ENCODE assay signal across 10 cellular contexts in the genomic region with DNA sequence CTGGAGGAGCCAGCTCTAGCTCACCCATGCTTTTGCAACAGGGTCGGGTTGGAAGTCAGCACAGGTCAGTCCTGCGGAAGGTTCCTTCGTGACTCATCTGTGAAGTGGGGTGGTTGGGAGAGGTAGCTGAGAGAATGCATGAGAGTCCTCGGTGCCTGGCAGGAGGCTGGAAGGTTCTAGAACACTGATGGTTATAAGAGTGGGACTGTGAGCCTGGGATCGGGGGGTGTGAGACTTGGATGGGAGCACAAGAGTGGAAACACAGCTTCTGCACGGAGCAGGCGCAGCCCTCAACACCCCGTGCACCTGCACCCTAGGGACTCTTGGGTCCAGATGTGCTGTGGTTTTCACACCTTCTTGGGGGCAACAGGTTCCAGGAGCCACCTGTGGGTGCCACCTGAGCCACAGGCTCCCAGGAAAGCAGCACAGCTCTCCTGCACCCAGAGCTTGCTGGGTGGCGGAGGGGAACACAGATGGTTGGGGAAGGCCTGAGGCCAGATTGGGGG. TPM values are rescaled to one million over a fixed set of nuclear protein-coding genes. Genes with fewer than 3 reads are reported as not detected.
DNase-seq lines count a peak whose midpoint lies in the region; ATAC-seq, FAIRE-seq and TF ChIP-seq lines count a peak whose summit lies in the region.
"Had no signal": no experiment of that assay in that cellular context is flagged by ENCODE, and none has a peak within 500 bp of the region (broad histone marks: within the 10 kb centered on the region; RNA-seq: fewer than 3 reads in every experiment).

No MANE protein-coding gene starts in this region.

- H3K79me2 ChIP-seq in DOHH2 (ENCODE audit: control insufficient read depth, low read length), result no peaks in the 10 kb centered on the region
- H3K79me2 ChIP-seq in Loucy (ENCODE audit: insufficient read depth, low read length), result no peaks in the 10 kb centered on the region
- H3K79me2 ChIP-seq in endothelial cell of umbilical vein (ENCODE audit: control insufficient read depth, insufficient read depth, low read length), result no peaks in the 10 kb centered on the region
- no peaks in the 10 kb centered on the region for H3K79me2 ChIP-seq in trophoblast cell (ENCODE audit: control insufficient read depth, insufficient read depth, low read length, poor library complexity)

- no peak overlapping the region for H2AK5ac ChIP-seq in trophoblast cell (ENCODE audit: low read length)

- no peak overlapping the region for H2AFZ ChIP-seq in Loucy (ENCODE audit: low read length)
- peak overlapping the region; percentile 12 for H2AFZ ChIP-seq in endothelial cell of umbilical vein (ENCODE audit: low read depth, low read length)
- no peak overlapping the region for H2AFZ ChIP-seq in trophoblast cell (ENCODE audit: insufficient read depth, low read length, poor library complexity)

- no CpG with 5 or more reads among the region's 9 CpGs for WGBS in trophoblast cell (ENCODE audit: extremely low coverage, insufficient coverage, insufficient read length)

- peak overlapping the region; percentile 3; the same call in 1 of the 2 replicates for H3K27ac ChIP-seq in DOHH2 (ENCODE audit: low read depth, low read length)
- no peak overlapping the region for H3K27ac ChIP-seq in endothelial cell of umbilical vein (ENCODE audit: insufficient read depth, low read depth, low read length)
- no peak overlapping the region for H3K27ac ChIP-seq in trophoblast cell (ENCODE audit: low read depth, low read length)
- H3K27ac ChIP-seq: VCaP had no signal

- H2BK5ac ChIP-seq in trophoblast cell (ENCODE audit: low read depth, low read length, poor library complexity), result no peak overlapping the region

- peaks cover 34% of the 10 kb centered on the region for H3K36me3 ChIP-seq in DOHH2 (ENCODE audit: control insufficient read depth, low read length)
- H3K36me3 ChIP-seq in Loucy (ENCODE audit: insufficient read depth, low read length), result peaks cover 8% of the 10 kb centered on the region; the same call in 1 of the 2 replicates
- no peaks in the 10 kb centered on the region for H3K36me3 ChIP-seq in endothelial cell of umbilical vein (ENCODE audit: control insufficient read depth in 2 of 2, extremely low read depth in 1 of 2, insufficient read depth in 2 of 2, low read length in 2 of 2)
- H3K36me3 ChIP-seq in trophoblast cell (ENCODE audit: control insufficient read depth in 1 of 2, insufficient read depth in 2 of 2, low read length in 2 of 2), result no peaks in the 10 kb centered on the region

- no peak overlapping the region for H3K4ac ChIP-seq in trophoblast cell (ENCODE audit: low read depth, low read length)

- BruUV-seq in endothelial cell of umbilical vein (replicated peaks; lab: Mats Ljungman, UMichigan), result no TSS peak

- no peaks in the 10 kb centered on the region for H4K20me1 ChIP-seq in DOHH2 (ENCODE audit: control insufficient read depth, insufficient read depth, low read depth, low read length)
- H4K20me1 ChIP-seq in Loucy (ENCODE audit: insufficient read depth, low read length, poor library complexity, severe bottlenecking), result no peaks in the 10 kb centered on the region
- no peaks in the 10 kb centered on the region for H4K20me1 ChIP-seq in endothelial cell of umbilical vein (replicated peaks; ENCODE audit: control insufficient read depth, extremely low read depth, insufficient read depth, low read length)

- no peak overlapping the region for H3K18ac ChIP-seq in trophoblast cell (ENCODE audit: low read length)

- no peak overlapping the region for H4K91ac ChIP-seq in trophoblast cell (ENCODE audit: low read depth, low read length)

- H3K23ac ChIP-seq in trophoblast cell (ENCODE audit: low read length), result no peak overlapping the region

- no peaks in the 10 kb centered on the region for H3K9me3 ChIP-seq in DOHH2 (ENCODE audit: control insufficient read depth, insufficient read depth, low read length)
- no peaks in the 10 kb centered on the region for H3K9me3 ChIP-seq in Loucy (ENCODE audit: insufficient read depth, low read depth, low read length)
- H3K9me3 ChIP-seq in endothelial cell of umbilical vein (replicated peaks; ENCODE audit: control insufficient read depth, insufficient read depth, low read length), result no peaks in the 10 kb centered on the region
- peaks cover 11% of the 10 kb centered on the region for H3K9me3 ChIP-seq in trophoblast cell (ENCODE audit: insufficient read depth, low read depth, low read length)

- no peak for TF ChIP-seq POLR2A in endothelial cell of umbilical vein (IDR thresholded peaks at IDR 0.05; ENCODE audit: low read depth, low read length)

- intact Hi-C loops in endothelial cell of umbilical vein (cut with micrococcal nuclease), result no loop called here

- peaks cover 59% of the 10 kb centered on the region for H3K4me1 ChIP-seq in DOHH2 (ENCODE audit: control insufficient read depth, low read length)
- H3K4me1 ChIP-seq in Loucy (ENCODE audit: insufficient read depth, low read length, poor library complexity, severe bottlenecking), result peaks cover 49% of the 10 kb centered on the region
- peaks cover 21% of the 10 kb centered on the region for H3K4me1 ChIP-seq in endothelial cell of umbilical vein (ENCODE audit: control insufficient read depth, extremely low read depth, insufficient read depth, low read length)
- peaks cover 4 to 6% of the 10 kb centered on the region in 2 experiments for H3K4me1 ChIP-seq in trophoblast cell (ENCODE audit: control insufficient read depth in 1 of 2, insufficient read depth in 2 of 2, low read length in 2 of 2)

- H3K9me1 ChIP-seq in endothelial cell of umbilical vein (replicated peaks; ENCODE audit: control insufficient read depth, extremely low read depth, insufficient read depth, low read length), result no peaks in the 10 kb centered on the region

- H4K12ac ChIP-seq in trophoblast cell (ENCODE audit: low read depth, low read length), result no peak overlapping the region

- CTCF ChIA-PET in endothelial cell of umbilical vein (lab: Charles Lee), result interaction anchor here (0.8 to 2.5 kb wide), 4 partner anchors 96 to 281 kb away, joined by 3 to 7 read pairs (median 3); no protein-coding TSS in a partner anchor

- no peak overlapping the region for H2BK12ac ChIP-seq in trophoblast cell (ENCODE audit: low read length)

- H3K14ac ChIP-seq in trophoblast cell (ENCODE audit: low read length), result no peak overlapping the region

- H3K9me2 ChIP-seq in DOHH2 (replicated peaks; ENCODE audit: control insufficient read depth, low read length) (no peaks in the 10 kb centered on the region), Loucy (replicated peaks; ENCODE audit: low read depth, low read length) (no peaks in the 10 kb centered on the region)

- peak overlapping the region; percentile 7 for H3K9ac ChIP-seq in Loucy (ENCODE audit: low read depth, low read length, poor library complexity, severe bottlenecking)
- H3K9ac ChIP-seq in endothelial cell of umbilical vein (replicated peaks; ENCODE audit: extremely low read depth, insufficient read depth, low read length), result no peak overlapping the region
- no peak overlapping the region for H3K9ac ChIP-seq in trophoblast cell (ENCODE audit: low read length)

- H3K79me1 ChIP-seq in trophoblast cell (ENCODE audit: low read length), result no peaks in the 10 kb centered on the region

- DNase-seq in endothelial cell of umbilical vein (ENCODE audit: low read depth, low spot score) (no peak), A172 (ENCODE audit: low spot score) (no peak), trophoblast cell (no peak), NCI-H524 (lab: John Stamatoyannopoulos, UW) (no peak)
- DNase-seq: Kasumi-1 had no signal

- ATAC-seq in GM19463 (IDR thresholded peaks at IDR 0.05; ENCODE audit: unreplicated experiment) (peak; percentile 53), GM18861 (IDR thresholded peaks at IDR 0.05; ENCODE audit: unreplicated experiment) (no peak)

- H3K4me2 ChIP-seq in DOHH2 (ENCODE audit: low read length) (peak overlapping the region; percentile 24), Loucy (ENCODE audit: low read depth, low read length, poor library complexity, severe bottlenecking) (peak overlapping the region; percentile 59), endothelial cell of umbilical vein (ENCODE audit: insufficient read depth, low read length) (no peak overlapping the region), trophoblast cell (ENCODE audit: low read length) (no peak overlapping the region)

- H2BK120ac ChIP-seq in trophoblast cell (ENCODE audit: insufficient read depth, low read length, poor library complexity), result no peak overlapping the region

- no peak overlapping the region for H3K4me3 ChIP-seq in DOHH2 (ENCODE audit: low read length)
- H3K4me3 ChIP-seq in Loucy (ENCODE audit: low read length, poor library complexity, severe bottlenecking), result no peak overlapping the region
- no peak overlapping the region for H3K4me3 ChIP-seq in endothelial cell of umbilical vein (replicated peaks in 1 of 3; ENCODE audit: insufficient read depth in 1 of 3, low read depth in 1 of 3, low read length in 3 of 3)
- H3K4me3 ChIP-seq in trophoblast cell (ENCODE audit: low read depth, low read length), result no peak overlapping the region

- H3K27me3 ChIP-seq in DOHH2 (ENCODE audit: control insufficient read depth, low read length) (0 out of 2 replicates have a peak, but pooled peaks cover 7% of the 10 kb centered on the region), Loucy (ENCODE audit: insufficient read depth, low read length, poor library complexity, severe bottlenecking) (no peaks in the 10 kb centered on the region), endothelial cell of umbilical vein (ENCODE audit: control insufficient read depth in 2 of 2, insufficient read depth in 2 of 2, low read length in 2 of 2) (no peaks in the 10 kb centered on the region), trophoblast cell (ENCODE audit: insufficient read depth, low read length) (no peaks in the 10 kb centered on the region)

- FAIRE-seq in endothelial cell of umbilical vein (lab: Jason Lieb, UNC), result no peak

- no peak overlapping the region for H4K8ac ChIP-seq in trophoblast cell (ENCODE audit: low read depth, low read length)

- dilution Hi-C loops in endothelial cell of umbilical vein (cut with MboI; ENCODE audit: extremely low pct_ligation_motif_present, low sequenced_read_pairs), result no loop called here

- POLR2A ChIA-PET in endothelial cell of umbilical vein (lab: Charles Lee), result interaction anchor here (0.6 kb wide), 1 partner anchor 10 kb away, joined by 8 read pairs; no protein-coding TSS in a partner anchor

- no peak for TF ChIP-seq CTCF in DOHH2 (IDR thresholded peaks at IDR 0.05; ENCODE audit: low read depth, low read length, poor library complexity, severe bottlenecking)
- TF ChIP-seq CTCF in Loucy (conservative IDR thresholded peaks at IDR 0.05; ENCODE audit: low read length), result no peak
- TF ChIP-seq CTCF in endothelial cell of umbilical vein (IDR thresholded peaks at IDR 0.05; ENCODE audit: extremely low read depth in 1 of 2, insufficient read depth in 1 of 2, low read depth in 1 of 2, low read length in 2 of 2), result no peak

- H3F3A ChIP-seq in DOHH2 (ENCODE audit: control insufficient read depth, insufficient read depth) (peaks cover 10% of the 10 kb centered on the region), Loucy (ENCODE audit: low read depth) (no peaks in the 10 kb centered on the region)

RNA-seq across cellular contexts. Expression of a gene that starts 48.9 kb away (rescaled TPM):
- total RNA-seq in endothelial cell of umbilical vein, result not detected in 2 replicates
- 0.03 TPM in 2 replicates for polyA plus RNA-seq in endothelial cell of umbilical vein
- polyA plus RNA-seq in endothelial cell of umbilical vein (2011; cell fraction: cytosol; rRNA removed), result 0.03 and 0.06 TPM in 2 replicates
- polyA plus RNA-seq in endothelial cell of umbilical vein (2011; cell fraction: nucleus; rRNA removed), result not detected in 2 replicates
- not detected in 2 replicates for polyA plus RNA-seq in endothelial cell of umbilical vein (2012)
- 1.3 TPM in 1 of 2 replicates, not detected in the other for polyA minus RNA-seq in endothelial cell of umbilical vein
- not detected for polyA minus RNA-seq in endothelial cell of umbilical vein (2011; cell fraction: cytosol; rRNA and poly(A)+ RNA removed)
- not detected in 2 replicates for polyA minus RNA-seq in endothelial cell of umbilical vein (2011; cell fraction: nucleus; rRNA and poly(A)+ RNA removed)
- 1.3 and 6.6 TPM in 2 replicates for total RNA-seq in A172 (2014; rRNA removed; shearing (Covaris generic))
- polyA plus RNA-seq in trophoblast cell (2013), result 0.08 and 0.15 TPM in 2 replicates

Comparison
In these comparisons a context has a peak if more than half of its experiments do, and no peak if none do; other contexts are left out.
1. H3K4me2 ChIP-seq: peak in DOHH2 (single experiment) and Loucy (single experiment); none in endothelial cell of umbilical vein (single experiment) and trophoblast cell (single experiment).